In genomic region chr14:35855886-35856481, GRCh38 we compare ENCODE assay signal across 8 cellular contexts. TPM values are rescaled to one million over a fixed set of nuclear protein-coding genes. Genes with fewer than 3 reads are reported as not detected.
DNase-seq lines count a peak whose midpoint lies in the region; ATAC-seq and FAIRE-seq lines count a peak whose summit lies in the region.

No MANE protein-coding gene starts in this region.

- no peaks in the 10 kb centered on the region for H3K27me3 ChIP-seq in BLaER1 treated with 17β-estradiol and CSF1 and Interleukin-3, amounts not matched to agents 10 nM and 100 nM
- no peaks in the 10 kb centered on the region for H3K27me3 ChIP-seq in right cardiac atrium (ENCODE audit: control insufficient read depth, insufficient read depth)

- ATAC-seq in HG03045 (IDR thresholded peaks at IDR 0.05; ENCODE audit: unreplicated experiment): peak; percentile 92
- ATAC-seq in right cardiac atrium: no peak

- DNase-seq in GM19239 (ENCODE audit: insufficient read length, low spot score) (peak; percentile 19), NCI-H524 (lab: John Stamatoyannopoulos, UW) (peak; percentile 78 to 92), SHP77 treated with DMSO at 0.1 percent for 48 hours (lab: John Stamatoyannopoulos, UW) (no peak), occipital lobe (lab: John Stamatoyannopoulos, UW) (no peak), right cardiac atrium (no peak)
- no peak for DNase-seq in activated naive CD4-positive, alpha-beta T cell treated with Interleukin-2 at 50 U/mL for 16 hours

- H3K27ac ChIP-seq in BLaER1 treated with 17β-estradiol and CSF1 and Interleukin-3, amounts not matched to agents 10 nM and 100 nM: peak overlapping the region in 1 of 11 experiments; percentile 33; a peak in 2 of 22 replicates
- no peak overlapping the region for H3K27ac ChIP-seq in right cardiac atrium (ENCODE audit: low read length)

- peaks cover 0 to 6% (median 0%) of the 10 kb centered on the region in 11 experiments; a peak in 2 of 22 replicates for H4K20me1 ChIP-seq in BLaER1 treated with 17β-estradiol and CSF1 and Interleukin-3, amounts not matched to agents 10 nM and 100 nM

- no peak overlapping the region for H3K4me3 ChIP-seq in BLaER1 treated with 17β-estradiol and CSF1 and Interleukin-3, amounts not matched to agents 10 nM and 100 nM
- no peak overlapping the region for H3K4me3 ChIP-seq in right cardiac atrium (ENCODE audit: low read length)

- FAIRE-seq in GM19239 (lab: Jason Lieb, UNC): peak; percentile 97

- 83% methylated on average over 6 of the region's 6 CpGs for WGBS in right cardiac atrium

- peaks cover 12 to 17% (median 13%) of the 10 kb centered on the region in 11 experiments for H3K9me3 ChIP-seq in BLaER1 treated with 17β-estradiol and CSF1 and Interleukin-3, amounts not matched to agents 10 nM and 100 nM (replicated peaks in 1 of 11)
- no peaks in the 10 kb centered on the region for H3K9me3 ChIP-seq in right cardiac atrium (ENCODE audit: control insufficient read depth, low read length)

- H3K4me2 ChIP-seq in BLaER1 treated with 17β-estradiol and CSF1 and Interleukin-3, amounts not matched to agents 10 nM and 100 nM: peak overlapping the region; percentile 9 to 69 (median 39); a peak in 18 of 22 replicates

- intact Hi-C loops in right cardiac atrium (cut with DNase I): no loop called here

- H3K36me3 ChIP-seq in BLaER1 treated with 17β-estradiol and CSF1 and Interleukin-3, amounts not matched to agents 10 nM and 100 nM: peaks cover 25 to 49% (median 36%) of the 10 kb centered on the region in 11 experiments

- 0 out of 22 replicates have a peak overlapping the region, but pooled peaks of 1 of the 11 experiments have one; percentile 21 for H3K9ac ChIP-seq in BLaER1 treated with 17β-estradiol and CSF1 and Interleukin-3, amounts not matched to agents 10 nM and 100 nM

- H3K4me1 ChIP-seq in BLaER1 treated with 17β-estradiol and CSF1 and Interleukin-3, amounts not matched to agents 10 nM and 100 nM: peaks cover 6 to 24% (median 16%) of the 10 kb centered on the region in 10 experiments
- no peaks in the 10 kb centered on the region for H3K4me1 ChIP-seq in right cardiac atrium (ENCODE audit: control insufficient read depth, insufficient read depth, low read length)

RNA-seq across cellular contexts. Expression of gene BRMS1L, which starts 29.8 kb away (rescaled TPM):
- total RNA-seq in occipital lobe (19.0 TPM), right cardiac atrium (10 to 100 TPM; 14.2 to 15.8 (median 14.8) TPM)
- polyA plus RNA-seq in right cardiac atrium: 9.3 TPM

RNA-seq across cellular contexts. Expression of gene RALGAPA1, which starts 46.9 kb away (rescaled TPM):
- total RNA-seq in occipital lobe: 211 TPM
- total RNA-seq in right cardiac atrium: 10 to 100 TPM; 35.1 to 47.4 (median 41.2) TPM
- polyA plus RNA-seq in right cardiac atrium: 11.6 TPM

Comparison
In these comparisons a context has a peak if more than half of its experiments do, and no peak if none do; other contexts are left out.
1. DNase-seq: peak in GM19239 (single experiment) and NCI-H524 (2 of 2); none in SHP77 treated with DMSO at 0.1 percent for 48 hours (single experiment), activated naive CD4-positive, alpha-beta T cell treated with Interleukin-2 at 50 U/mL for 16 hours (single experiment), occipital lobe (single experiment) and right cardiac atrium (0 of 3).